8 cellular contexts compared by ENCODE assay signal in genomic region chr12:51821423-51822260, GRCh38. TPM values are rescaled to one million over a fixed set of nuclear protein-coding genes. Genes with fewer than 3 reads are reported as not detected.
DNase-seq lines count a peak whose midpoint lies in the region; ATAC-seq and TF ChIP-seq lines count a peak whose summit lies in the region.

No MANE protein-coding gene starts in this region.

- no peak for TF ChIP-seq POLR2A in tibial nerve (IDR thresholded peaks at IDR 0.05)

- H3K27ac ChIP-seq in tibial nerve (peak overlapping the region in 1 of 4 donors; percentile 59), aorta (ENCODE audit: low read depth in 1 of 2, low read length in 2 of 2) (no peak overlapping the region)

- DNase-seq in activated T-cell treated with anti-CD3 and anti-CD28 coated beads for 1 hour (ENCODE audit: low read depth) (peak; percentile 16), astrocyte of the cerebellum (ENCODE audit: low read depth) (no peak), memory B cell (ENCODE audit: low spot score in 2 of 2) (no peak), tibial nerve (ENCODE audit: low spot score in 2 of 2) (no peak), aorta (no peak), omental fat pad (ENCODE audit: low spot score) (no peak)
- DNase-seq in activated T-cell treated with anti-CD3 and anti-CD28 coated beads, Interleukin-2, amount 50 U/mL, for 48 hours = no peak

- 87% methylated on average over 50 to 66 of the region's 103 CpGs for WGBS in tibial nerve, 2 donors
- WGBS in aorta, 2 donors = 53 to 58% methylated on average over 73 to 103 of the region's 103 CpGs

- H3K4me3 Mint-ChIP-seq in memory B cell = peak overlapping the region; percentile 39

- no peaks in the 10 kb centered on the region for H3K9me3 ChIP-seq in tibial nerve
- H3K9me3 ChIP-seq in aorta (ENCODE audit: control insufficient read depth, low read length) = no peaks in the 10 kb centered on the region

- TF ChIP-seq CTCF in astrocyte of the cerebellum (IDR thresholded peaks at IDR 0.05; ENCODE audit: low read depth, low read length, missing control alignments) (no peak), tibial nerve (IDR thresholded peaks at IDR 0.05) (no peak), omental fat pad (IDR thresholded peaks at IDR 0.05) (no peak)

- peaks cover 0 to 6% (median 0%) of the 10 kb centered on the region in 3 donors for H3K36me3 ChIP-seq in tibial nerve
- no peaks in the 10 kb centered on the region for H3K36me3 ChIP-seq in aorta (ENCODE audit: control insufficient read depth in 1 of 2, insufficient read depth in 2 of 2, low read length in 1 of 2)

- H3K9me3 Mint-ChIP-seq in memory B cell = no peaks in the 10 kb centered on the region

- no peak for TF ChIP-seq EP300 in tibial nerve (IDR thresholded peaks at IDR 0.05)

- in situ Hi-C loops in astrocyte of the cerebellum (cut with HindIII; ENCODE audit: low sequenced_read_pairs) = no loop called here

- H3K27me3 ChIP-seq in tibial nerve = no peaks in the 10 kb centered on the region
- H3K27me3 ChIP-seq in aorta (ENCODE audit: control insufficient read depth in 1 of 2, insufficient read depth in 2 of 2, low read length in 1 of 2) = peaks cover 0 to 3% of the 10 kb centered on the region in 2 donors

- peaks cover 25% of the 10 kb centered on the region for H3K27me3 Mint-ChIP-seq in memory B cell

- peaks cover 4% of the 10 kb centered on the region for H3K4me1 Mint-ChIP-seq in memory B cell

- H3K27ac Mint-ChIP-seq in memory B cell = no peak overlapping the region

- H3K36me3 Mint-ChIP-seq in memory B cell = no peaks in the 10 kb centered on the region

- ATAC-seq in memory B cell (ENCODE audit: low read depth) (peak; percentile 13), aorta (ENCODE audit: low FRiP score) (no peak), HG02981 (IDR thresholded peaks at IDR 0.05; ENCODE audit: unreplicated experiment) (no peak), omental fat pad (ENCODE audit: low FRiP score) (no peak)

- H3K4me3 ChIP-seq in astrocyte of the cerebellum (ENCODE audit: low read depth, low read length) (peak overlapping the region; percentile 52), tibial nerve (peak overlapping the region in 3 of 4 donors; percentile 19 to 46 (median 45)), aorta (ENCODE audit: low read length in 2 of 2) (no peak overlapping the region)

- H3K4me1 ChIP-seq in tibial nerve = peaks cover 0 to 9% (median 1%) of the 10 kb centered on the region in 4 donors
- H3K4me1 ChIP-seq in aorta (ENCODE audit: control insufficient read depth in 1 of 2, insufficient read depth in 2 of 2, low read length in 2 of 2) = no peaks in the 10 kb centered on the region

- intact Hi-C loops in aorta (cut with DNase I) = no loop called here

RNA-seq across cellular contexts. Expression of gene FIGNL2, which starts 26.9 kb away (rescaled TPM):
- 1 to 10 TPM; 1.1 to 2.1 (median 1.3) TPM for total RNA-seq in tibial nerve
- total RNA-seq in aorta = 1 to 10 TPM; 1.0 to 2.1 TPM
- polyA plus RNA-seq in aorta = under 1 TPM in 1 of 2 donors, not detected in 1; 0.08 TPM
- under 1 TPM in 3 of 4 donors, not detected in 1; 0.24 to 0.63 (median 0.63) TPM for total RNA-seq in omental fat pad

Comparison
In these comparisons a context has a peak if more than half of its experiments do, and no peak if none do; other contexts are left out.
1. H3K4me3 ChIP-seq: peak in astrocyte of the cerebellum (single experiment) and tibial nerve (3 of 4); none in aorta (0 of 2).